21 cellular contexts compared by ENCODE assay signal in the genomic region with DNA sequence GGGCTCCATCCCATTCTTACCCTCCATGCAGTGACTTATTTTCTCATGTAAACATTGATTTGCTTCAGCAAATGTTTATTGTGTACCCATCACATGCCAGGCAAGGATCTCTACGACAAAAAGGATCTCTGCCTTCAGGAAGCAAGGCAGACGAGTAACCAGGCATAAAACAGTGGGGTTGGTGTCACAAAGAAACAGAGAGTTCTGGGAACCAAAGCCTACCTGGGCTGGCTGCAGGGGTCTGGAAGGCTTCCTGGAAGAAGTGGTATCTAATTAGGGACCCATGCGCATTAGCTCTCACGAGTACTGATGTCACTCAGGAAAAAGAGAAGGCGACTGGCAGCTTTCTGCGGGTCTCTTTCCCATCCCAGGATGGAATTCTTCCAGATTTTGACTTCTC. TPM values are rescaled to one million over a fixed set of nuclear protein-coding genes. Genes with fewer than 3 reads are reported as not detected.
DNase-seq lines count a peak whose midpoint lies in the region; ATAC-seq and TF ChIP-seq lines count a peak whose summit lies in the region.
"Had no signal": no experiment of that assay in that cellular context is flagged by ENCODE, and none has a peak within 500 bp of the region (broad histone marks: within the 10 kb centered on the region; RNA-seq: fewer than 3 reads in every experiment).

No MANE protein-coding gene starts in this region.

- H3K4me1 ChIP-seq in cardiac muscle cell (ENCODE audit: low read depth) (peaks cover 30% of the 10 kb centered on the region), lower lobe of right lung (peaks cover 19% of the 10 kb centered on the region), upper lobe of left lung (peaks cover 10 to 25% (median 14%) of the 10 kb centered on the region in 4 donors), testis (no peaks in the 10 kb centered on the region)
- peaks cover 1% of the 10 kb centered on the region for H3K4me1 ChIP-seq in CD4-positive, alpha-beta memory T cell (ENCODE audit: insufficient read depth, low read length)
- H3K4me1 ChIP-seq: uterus had no signal

- peaks cover 46% of the 10 kb centered on the region for H3K4me1 Mint-ChIP-seq in chondrocyte (ENCODE audit: low read depth)
- peaks cover 2 to 13% (median 4%) of the 10 kb centered on the region in 4 donors for H3K4me1 Mint-ChIP-seq in CD4-positive, alpha-beta memory T cell

- WGBS in upper lobe of left lung, 2 donors, result 53 to 75% methylated on average over 6 of the region's 6 CpGs
- WGBS in testis, 2 donors, result 92 to 97% methylated on average over 6 of the region's 6 CpGs

- H3K27me3 Mint-ChIP-seq in chondrocyte (ENCODE audit: low read depth), result no peaks in the 10 kb centered on the region
- H3K27me3 Mint-ChIP-seq in CD4-positive, alpha-beta memory T cell, result peaks cover 4 to 26% of the 10 kb centered on the region in 2 donors

- ATAC-seq in lower lobe of right lung, result no peak
- ATAC-seq in upper lobe of left lung (ENCODE audit: low FRiP score in 2 of 2), result no peak
- ATAC-seq in HG03469 (IDR thresholded peaks at IDR 0.05; ENCODE audit: unreplicated experiment), result no peak
- ATAC-seq: CD8-positive, alpha-beta T cell; stimulated activated naive CD8-positive, alpha-beta T cell treated with anti-CD3 and anti-CD28 coated beads, Interleukin-15, Interleukin-2, amounts not matched to agents 100 U/mL and 50 U/mL, for 24 hours had no signal

- TF ChIP-seq EP300 in upper lobe of left lung (IDR thresholded peaks at IDR 0.05), result no peak

- POLR2A ChIA-PET in CD4-positive, alpha-beta memory T cell (lab: Charles Lee; ENCODE audit: partially characterized antibody), result no interaction called here

- no peak for TF ChIP-seq CTCF in cardiac muscle cell (IDR thresholded peaks at IDR 0.05; ENCODE audit: low read depth, low read length)
- TF ChIP-seq CTCF in chondrocyte (IDR thresholded peaks at IDR 0.05), result no peak
- no peak for TF ChIP-seq CTCF in lower lobe of right lung (IDR thresholded peaks at IDR 0.05)
- TF ChIP-seq CTCF in upper lobe of left lung (IDR thresholded peaks at IDR 0.05), result no peak
- TF ChIP-seq CTCF in testis (IDR thresholded peaks at IDR 0.05), result no peak

- DNase-seq in cardiac muscle cell (ENCODE audit: low read depth in 1 of 2, low spot score in 1 of 2), result no peak
- no peak for DNase-seq in cardiac septum (ENCODE audit: low spot score)
- no peak for DNase-seq in chondrocyte (ENCODE audit: low spot score)
- no peak for DNase-seq in lower lobe of right lung
- DNase-seq in upper lobe of left lung, result no peak
- DNase-seq in testis, result no peak
- DNase-seq in CD4-positive, alpha-beta memory T cell, result no peak
- DNase-seq: activated CD4-positive, alpha-beta T cell treated with anti-CD3 and anti-CD28 coated beads, Interleukin-2, amount 10 ng/mL, durations not matched to agents 7 days and 5 days; activated naive CD4-positive, alpha-beta T cell treated with anti-CD3 and anti-CD28 coated beads for 36 hours; activated T-cell treated with anti-CD3 and anti-CD28 coated beads for 4 hours; CD8-positive, alpha-beta T cell; dermis blood vessel endothelial cell; erythroblast; HCEC 1CT; midbrain; NCI-H1694 treated with DMSO at 0.1 percent for 48 hours; stimulated activated naive CD8-positive, alpha-beta T cell treated with anti-CD3 and anti-CD28 coated beads, Interleukin-15, Interleukin-2, amounts not matched to agents 100 U/mL and 50 U/mL, for 24 hours; uterus had no signal

- no peak overlapping the region for H3K4me3 Mint-ChIP-seq in chondrocyte (ENCODE audit: unreplicated experiment)
- H3K4me3 Mint-ChIP-seq in CD4-positive, alpha-beta memory T cell, result no peak overlapping the region
- H3K4me3 Mint-ChIP-seq: activated CD4-positive, alpha-beta T cell treated with anti-CD3 and anti-CD28 coated beads, Interleukin-2, amount 10 ng/mL, durations not matched to agents 7 days and 5 days; activated naive CD4-positive, alpha-beta T cell treated with anti-CD3 and anti-CD28 coated beads for 36 hours; CD8-positive, alpha-beta T cell had no signal

- no peak overlapping the region for H3K4me3 ChIP-seq in cardiac muscle cell
- H3K4me3 ChIP-seq in lower lobe of right lung, result no peak overlapping the region
- H3K4me3 ChIP-seq in upper lobe of left lung, result no peak overlapping the region
- H3K4me3 ChIP-seq in testis, result no peak overlapping the region
- no peak overlapping the region for H3K4me3 ChIP-seq in CD4-positive, alpha-beta memory T cell (ENCODE audit: low read length in 2 of 2)
- H3K4me3 ChIP-seq: uterus had no signal

- no peaks in the 10 kb centered on the region for H3K27me3 ChIP-seq in cardiac muscle cell
- no peaks in the 10 kb centered on the region for H3K27me3 ChIP-seq in lower lobe of right lung (ENCODE audit: low read depth)
- no peaks in the 10 kb centered on the region for H3K27me3 ChIP-seq in upper lobe of left lung
- no peaks in the 10 kb centered on the region for H3K27me3 ChIP-seq in testis
- no peaks in the 10 kb centered on the region for H3K27me3 ChIP-seq in CD4-positive, alpha-beta memory T cell (ENCODE audit: insufficient read depth, low read length)
- H3K27me3 ChIP-seq: uterus had no signal

- no peak for TF ChIP-seq POLR2A in upper lobe of left lung (IDR thresholded peaks at IDR 0.05)
- TF ChIP-seq POLR2A in testis (IDR thresholded peaks at IDR 0.05), result no peak

- CTCF ChIA-PET in CD4-positive, alpha-beta memory T cell (lab: Charles Lee; ENCODE audit: partially characterized antibody), result no interaction called here

- H3K27ac ChIP-seq in cardiac muscle cell (peak overlapping the region; percentile 92), lower lobe of right lung (peak overlapping the region; percentile 46), upper lobe of left lung (peak overlapping the region; percentile 50 to 80 (median 66)), testis (no peak overlapping the region)
- no peak overlapping the region for H3K27ac ChIP-seq in CD4-positive, alpha-beta memory T cell (ENCODE audit: low read depth, low read length)

- no peaks in the 10 kb centered on the region for H3K36me3 Mint-ChIP-seq in chondrocyte (ENCODE audit: low read depth)
- H3K36me3 Mint-ChIP-seq in CD4-positive, alpha-beta memory T cell, result peaks cover 0 to under 1% of the 10 kb centered on the region in 2 donors
- H3K36me3 Mint-ChIP-seq: CD8-positive, alpha-beta T cell had no signal

- intact Hi-C loops in cardiac septum (cut with DNase I) (no loop called here), lower lobe of right lung (cut with DNase I) (no loop called here), testis (cut with DNase I; ENCODE audit: low total_unique reads) (no loop called here)
- intact Hi-C loops in CD4-positive, alpha-beta memory T cell (cut with micrococcal nuclease), result no loop called here

- no peaks in the 10 kb centered on the region for H3K9me3 Mint-ChIP-seq in chondrocyte (ENCODE audit: low read depth)
- H3K9me3 Mint-ChIP-seq in CD4-positive, alpha-beta memory T cell, result peaks cover 0 to 5% (median 3%) of the 10 kb centered on the region in 8 donors
- H3K9me3 Mint-ChIP-seq: activated naive CD4-positive, alpha-beta T cell treated with anti-CD3 and anti-CD28 coated beads for 36 hours; CD8-positive, alpha-beta T cell had no signal

- H3K27ac Mint-ChIP-seq in chondrocyte (ENCODE audit: unreplicated experiment), result peak overlapping the region; percentile 89
- no peak overlapping the region for H3K27ac Mint-ChIP-seq in CD4-positive, alpha-beta memory T cell
- H3K27ac Mint-ChIP-seq: activated naive CD4-positive, alpha-beta T cell treated with anti-CD3 and anti-CD28 coated beads for 36 hours; CD8-positive, alpha-beta T cell had no signal

- H3K9me3 ChIP-seq in cardiac muscle cell (ENCODE audit: low read depth) (no peaks in the 10 kb centered on the region), lower lobe of right lung (no peaks in the 10 kb centered on the region), upper lobe of left lung (no peaks in the 10 kb centered on the region), testis (no peaks in the 10 kb centered on the region)
- no peaks in the 10 kb centered on the region for H3K9me3 ChIP-seq in CD4-positive, alpha-beta memory T cell (ENCODE audit: control insufficient read depth in 1 of 2, low read length in 2 of 2)
- H3K9me3 ChIP-seq: uterus had no signal

- no peaks in the 10 kb centered on the region for H3K36me3 ChIP-seq in cardiac muscle cell
- H3K36me3 ChIP-seq in lower lobe of right lung, result no peaks in the 10 kb centered on the region
- H3K36me3 ChIP-seq in upper lobe of left lung, result no peaks in the 10 kb centered on the region
- H3K36me3 ChIP-seq in testis (ENCODE audit: low read depth, missing control alignments), result no peaks in the 10 kb centered on the region
- no peaks in the 10 kb centered on the region for H3K36me3 ChIP-seq in CD4-positive, alpha-beta memory T cell (ENCODE audit: insufficient read depth, low read length)
- H3K36me3 ChIP-seq: uterus had no signal

RNA-seq across cellular contexts. Expression of gene KIAA1671, which starts 44.5 kb away (rescaled TPM):
- total RNA-seq in cardiac muscle cell (18.7 and 37.3 TPM in 2 replicates), cardiac septum (12.3 TPM), chondrocyte (27.5 to 36.6 TPM (median 28.5 TPM) in 3 replicates), lower lobe of right lung (40.7 TPM), upper lobe of left lung (10 to 100 TPM; 30.9 to 57.7 (median 42.1) TPM), testis (10 to 100 TPM; 24.4 to 28.6 TPM)
- polyA plus RNA-seq in cardiac muscle cell (10.9 and 12.8 TPM in 2 replicates), testis (ENCODE audit: insufficient read depth, low read depth, low replicate concordance) (16.8 TPM)
- 10 to 100 TPM in 1 of 2 experiments, 1 to 10 TPM in 1; 9.6 to 10.2 TPM for total RNA-seq in CD4-positive, alpha-beta memory T cell
- polyA plus RNA-seq in CD4-positive, alpha-beta memory T cell, result under 1 TPM; 0.04 to 0.68 TPM

RNA-seq across cellular contexts. Expression of gene LHFPL7, which starts 50.5 kb away (rescaled TPM):
- total RNA-seq in cardiac muscle cell (not detected in 2 replicates), cardiac septum (not detected), chondrocyte (not detected in 3 replicates), lower lobe of right lung (not detected), upper lobe of left lung (not detected), testis (not detected)
- polyA plus RNA-seq in cardiac muscle cell (not detected in 2 replicates), testis (ENCODE audit: insufficient read depth, low read depth, low replicate concordance) (not detected)
- total RNA-seq in CD4-positive, alpha-beta memory T cell, result not detected
- polyA plus RNA-seq in CD4-positive, alpha-beta memory T cell, result not detected
- total RNA-seq: activated CD4-positive, alpha-beta T cell treated with anti-CD3 and anti-CD28 coated beads, Interleukin-2, amount 10 ng/mL, durations not matched to agents 7 days and 5 days; activated naive CD4-positive, alpha-beta T cell treated with anti-CD3 and anti-CD28 coated beads for 36 hours; CD8-positive, alpha-beta T cell; Daoy; dermis blood vessel endothelial cell; NCI-H460 had no signal

Comparison
In these comparisons a context has a peak if more than half of its experiments do, and no peak if none do; other contexts are left out.
1. H3K27ac ChIP-seq: peak in cardiac muscle cell (single experiment), lower lobe of right lung (single experiment) and upper lobe of left lung (4 of 4); none in testis (0 of 2) and CD4-positive, alpha-beta memory T cell (single experiment).